8 cellular contexts compared by ENCODE assay signal in the genomic region with DNA sequence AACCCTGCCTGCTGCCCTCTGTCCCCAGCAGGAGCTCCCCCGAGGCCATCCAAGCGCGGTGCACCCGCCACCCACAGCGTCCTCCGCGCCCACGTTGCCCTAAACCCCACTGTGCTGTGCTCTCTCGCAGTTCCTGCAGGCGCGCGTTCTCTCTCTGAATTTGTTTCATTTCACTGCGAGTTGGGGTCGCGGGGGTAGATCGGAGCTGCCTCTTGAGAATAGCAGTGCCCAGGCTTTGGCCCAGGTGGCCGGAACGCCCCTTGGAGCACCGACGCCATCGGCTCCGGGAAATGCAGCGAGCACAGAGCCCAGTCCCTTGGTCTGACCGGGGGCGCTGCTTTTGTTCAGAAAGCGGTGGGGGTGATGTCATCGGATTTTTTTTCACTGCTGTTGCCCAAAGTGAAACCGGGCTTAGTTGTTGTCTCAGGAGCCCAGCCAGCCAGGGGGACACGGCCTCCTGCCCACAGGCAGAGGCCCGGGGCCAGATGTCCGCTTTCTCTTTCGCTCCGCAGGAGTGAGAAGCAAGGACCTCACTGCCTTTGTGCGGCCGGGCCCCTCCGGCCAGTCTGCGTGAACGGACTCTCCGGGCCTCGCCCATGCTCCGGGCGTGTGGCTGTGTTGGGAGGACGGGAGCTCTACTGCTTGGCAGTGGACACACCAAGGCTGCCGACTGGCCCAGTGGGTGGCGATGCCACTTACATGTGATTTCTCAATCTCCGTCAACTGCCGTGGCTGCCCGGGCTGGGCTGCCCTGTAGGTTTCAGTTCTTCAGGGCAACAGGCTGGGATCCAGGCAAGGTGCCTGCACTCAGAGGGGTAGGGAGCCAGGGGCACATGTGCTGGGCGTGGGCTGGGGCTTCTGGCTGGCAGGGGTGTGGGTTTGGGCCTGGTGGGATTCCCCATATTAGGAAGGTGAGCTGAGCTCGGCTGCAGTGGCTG. TPM values are rescaled to one million over a fixed set of nuclear protein-coding genes. Genes with fewer than 3 reads are reported as not detected.
DNase-seq lines count a peak whose midpoint lies in the region; ATAC-seq and TF ChIP-seq lines count a peak whose summit lies in the region.

No MANE protein-coding gene starts in this region.

- DNase-seq in HL-60 (ENCODE audit: low read depth in 1 of 2, low spot score in 1 of 2) (no peak), WTC11 (ENCODE audit: low spot score) (no peak), left colon (peak; percentile 57 to 71), NCI-H2196 treated with DMSO at 0.1 percent for 48 hours (lab: John Stamatoyannopoulos, UW; ENCODE audit: unreplicated experiment) (no peak)
- DNase-seq in stimulated activated CD4-positive, alpha-beta T cell treated with anti-CD3 and anti-CD28 coated beads, Interleukin-4, amount 100 ng/mL, for 1 hour = peak; percentile 40

- no peaks in the 10 kb centered on the region for H3K9me3 ChIP-seq in BLaER1 treated with 17β-estradiol and CSF1 and Interleukin-3, amounts not matched to agents 10 nM and 100 nM (replicated peaks in 1 of 11)

- peak overlapping the region; percentile 55 to 91 (median 85); a peak in 21 of 22 replicates for H3K27ac ChIP-seq in BLaER1 treated with 17β-estradiol and CSF1 and Interleukin-3, amounts not matched to agents 10 nM and 100 nM
- H3K27ac ChIP-seq in HL-60 (replicated peaks) = no peak overlapping the region
- peak overlapping the region; percentile 97 for H3K27ac ChIP-seq in cingulate gyrus (ENCODE audit: low read depth, low read length)

- POLR2A ChIA-PET in WTC11 (lab: Charles Lee) = no interaction called here

- H3K36me3 ChIP-seq in BLaER1 treated with 17β-estradiol and CSF1 and Interleukin-3, amounts not matched to agents 10 nM and 100 nM = peaks cover 29 to 73% (median 51%) of the 10 kb centered on the region in 11 experiments

- H3K9ac ChIP-seq in BLaER1 treated with 17β-estradiol and CSF1 and Interleukin-3, amounts not matched to agents 10 nM and 100 nM = peak overlapping the region; percentile 76 to 85 (median 81)

- H3K4me1 Mint-ChIP-seq in WTC11 = peaks cover 6% of the 10 kb centered on the region

- peak overlapping the region; percentile 90 to 100 (median 97) for H3K4me2 ChIP-seq in BLaER1 treated with 17β-estradiol and CSF1 and Interleukin-3, amounts not matched to agents 10 nM and 100 nM

- H3K27me3 ChIP-seq in BLaER1 treated with 17β-estradiol and CSF1 and Interleukin-3, amounts not matched to agents 10 nM and 100 nM = no peaks in the 10 kb centered on the region
- H3K27me3 ChIP-seq in HL-60 (ENCODE audit: insufficient read depth, poor library complexity, severe bottlenecking) = no peaks in the 10 kb centered on the region

- peaks cover 98 to 100% (median 100%) of the 10 kb centered on the region in 11 experiments for H4K20me1 ChIP-seq in BLaER1 treated with 17β-estradiol and CSF1 and Interleukin-3, amounts not matched to agents 10 nM and 100 nM

- intact Hi-C loops in left colon (cut with DNase I, micrococcal nuclease) = no loop called here

- CTCF ChIA-PET in WTC11 (lab: Charles Lee) = interaction anchor here (1.3 to 2.0 kb wide), 3 partner anchors 13 to 67 kb away, joined by 4 to 5 read pairs (median 5); no protein-coding TSS in a partner anchor

- peak overlapping the region; percentile 51 to 71 (median 60) for H3K4me3 ChIP-seq in BLaER1 treated with 17β-estradiol and CSF1 and Interleukin-3, amounts not matched to agents 10 nM and 100 nM
- peak overlapping the region; percentile 39 for H3K4me3 ChIP-seq in HL-60 (replicated peaks; ENCODE audit: insufficient read depth, low read length)

- H3K36me3 Mint-ChIP-seq in WTC11 = no peaks in the 10 kb centered on the region

- H3K27ac Mint-ChIP-seq in WTC11 = peak overlapping the region; percentile 41

- no peaks in the 10 kb centered on the region for H3K9me3 Mint-ChIP-seq in WTC11

- ATAC-seq in GM19452 (IDR thresholded peaks at IDR 0.05; ENCODE audit: unreplicated experiment) = peak; percentile 81
- ATAC-seq in WTC11 = peak; percentile 21; the same call in 1 of the 2 replicates
- peak; percentile 75 for ATAC-seq in left colon

- no peak for TF ChIP-seq CTCF in HL-60 (IDR thresholded peaks at IDR 0.05; ENCODE audit: insufficient read depth, low read length)
- no peak for TF ChIP-seq CTCF in WTC11 (IDR thresholded peaks at IDR 0.05)

- peaks cover 65 to 93% (median 79%) of the 10 kb centered on the region in 10 experiments for H3K4me1 ChIP-seq in BLaER1 treated with 17β-estradiol and CSF1 and Interleukin-3, amounts not matched to agents 10 nM and 100 nM

- H3K27me3 Mint-ChIP-seq in WTC11 (ENCODE audit: low read depth) = no peaks in the 10 kb centered on the region

- H3K4me3 Mint-ChIP-seq in WTC11 = no peak overlapping the region

TF ChIP-seq in WTC11, 78 proteins besides CTCF, POLR2A, EP300 and RAD21:
- TF ChIP-seq GTF2I (CRISPR knock-in tag; conservative IDR thresholded peaks at IDR 0.05) (no peak), CBFB (CRISPR knock-in tag; IDR thresholded peaks at IDR 0.05; ENCODE audit: low read depth) (no peak), NR1H2 (CRISPR knock-in tag; IDR thresholded peaks at IDR 0.05) (no peak), STAT6 (CRISPR knock-in tag; conservative IDR thresholded peaks at IDR 0.05; ENCODE audit: low read depth) (no peak), RELA (CRISPR knock-in tag; IDR thresholded peaks at IDR 0.05; ENCODE audit: borderline replicate concordance) (no peak), EMX1 (CRISPR knock-in tag; IDR thresholded peaks at IDR 0.05) (no peak)
- TF ChIP-seq, protein P1, sequence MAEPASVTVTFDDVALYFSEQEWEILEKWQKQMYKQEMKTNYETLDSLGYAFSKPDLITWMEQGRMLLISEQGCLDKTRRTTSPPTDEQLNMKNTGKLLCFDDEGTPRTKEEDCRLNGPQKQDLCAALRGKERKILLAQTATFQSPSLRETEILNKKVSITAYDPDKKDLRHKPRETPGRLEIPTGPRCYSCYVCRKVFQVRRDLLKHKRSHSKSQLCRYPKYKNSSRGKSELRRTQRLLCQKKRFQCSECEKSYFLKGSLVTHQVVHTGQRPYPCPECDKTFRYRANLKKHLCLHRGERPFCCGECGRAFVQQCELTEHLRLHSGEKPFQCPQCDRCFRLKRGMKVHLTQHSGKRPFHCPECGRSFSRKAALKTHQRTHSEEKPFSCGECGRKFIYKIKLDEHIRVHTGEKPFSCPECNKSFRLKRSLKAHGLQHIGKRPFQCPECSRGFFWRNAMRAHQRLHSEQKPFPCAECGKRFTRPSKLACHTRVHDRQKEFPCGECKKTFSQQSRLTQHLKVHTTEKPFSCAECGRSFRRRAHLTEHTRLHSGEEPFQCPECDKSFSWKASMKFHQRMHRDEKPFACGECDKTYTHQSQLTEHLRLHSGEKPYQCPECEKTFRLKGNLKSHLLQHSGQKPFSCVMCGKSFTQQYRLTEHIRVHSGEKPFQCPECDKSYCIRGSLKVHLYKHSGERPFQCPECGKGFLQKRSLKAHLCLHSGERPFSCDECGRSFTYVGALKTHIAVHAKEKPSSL (CRISPR knock-in tag; conservative IDR thresholded peaks at IDR 0.05) = no peak
- TF ChIP-seq, protein P2, sequence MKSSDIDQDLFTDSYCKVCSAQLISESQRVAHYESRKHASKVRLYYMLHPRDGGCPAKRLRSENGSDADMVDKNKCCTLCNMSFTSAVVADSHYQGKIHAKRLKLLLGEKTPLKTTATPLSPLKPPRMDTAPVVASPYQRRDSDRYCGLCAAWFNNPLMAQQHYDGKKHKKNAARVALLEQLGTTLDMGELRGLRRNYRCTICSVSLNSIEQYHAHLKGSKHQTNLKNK (CRISPR knock-in tag; IDR thresholded peaks at IDR 0.05) = no peak

RNA-seq across cellular contexts. Expression of gene FOXK1, which starts 43.2 kb away (rescaled TPM):
- total RNA-seq in WTC11 (2021) (17.1 to 21.9 TPM (median 17.2 TPM) in 3 replicates), left colon (10 to 100 TPM; 19.9 to 28.3 TPM)

RNA-seq across cellular contexts. Expression of gene AP5Z1, which starts 50.1 kb away (rescaled TPM):
- total RNA-seq in WTC11 (2021) = 25.6 to 29.4 TPM (median 27.9 TPM) in 3 replicates
- total RNA-seq in left colon = 10 to 100 TPM; 35.8 to 47.5 TPM

Comparison
In these comparisons a context has a peak if more than half of its experiments do, and no peak if none do; other contexts are left out.
1. ATAC-seq: peak in every context shown above with its lines; median percentile 81 in GM19452; 75 in left colon; 21 in WTC11.
2. DNase-seq: peak in left colon (2 of 2) and stimulated activated CD4-positive, alpha-beta T cell treated with anti-CD3 and anti-CD28 coated beads, Interleukin-4, amount 100 ng/mL, for 1 hour (single experiment); none in HL-60 (0 of 2), WTC11 (single experiment) and NCI-H2196 treated with DMSO at 0.1 percent for 48 hours (single experiment).